In genomic region chr10:131869344-131869743, GRCh38 we compare ENCODE assay signal across 1 cellular context.
A peak's percentile ranks its signal among the peaks of the same experiment; 100 is the strongest.
TF ChIP-seq lines count a peak whose summit lies in the region.

No MANE protein-coding gene starts in this region.

TF ChIP-seq in K562, 482 proteins besides CTCF, POLR2A, EP300 and RAD21 (continued from another document and continues in another):
- no peak for TF ChIP-seq REST (CRISPR knock-in tag; IDR thresholded peaks at IDR 0.05; ENCODE audit: low read depth)
- peak in 1 of 3 experiments; percentile 37 for TF ChIP-seq YY1 (IDR thresholded peaks at IDR 0.05; ENCODE audit: borderline replicate concordance in 1 of 3, control insufficient read depth in 1 of 3, extremely low read depth in 1 of 3, insufficient read depth in 3 of 3, insufficient read length in 1 of 3, insufficient replicate concordance in 2 of 3, low read depth in 1 of 3, low read length in 2 of 3)
- no peak for TF ChIP-seq STAT5A (IDR thresholded peaks at IDR 0.05; ENCODE audit: borderline replicate concordance, low read length)
- TF ChIP-seq, protein P1, sequence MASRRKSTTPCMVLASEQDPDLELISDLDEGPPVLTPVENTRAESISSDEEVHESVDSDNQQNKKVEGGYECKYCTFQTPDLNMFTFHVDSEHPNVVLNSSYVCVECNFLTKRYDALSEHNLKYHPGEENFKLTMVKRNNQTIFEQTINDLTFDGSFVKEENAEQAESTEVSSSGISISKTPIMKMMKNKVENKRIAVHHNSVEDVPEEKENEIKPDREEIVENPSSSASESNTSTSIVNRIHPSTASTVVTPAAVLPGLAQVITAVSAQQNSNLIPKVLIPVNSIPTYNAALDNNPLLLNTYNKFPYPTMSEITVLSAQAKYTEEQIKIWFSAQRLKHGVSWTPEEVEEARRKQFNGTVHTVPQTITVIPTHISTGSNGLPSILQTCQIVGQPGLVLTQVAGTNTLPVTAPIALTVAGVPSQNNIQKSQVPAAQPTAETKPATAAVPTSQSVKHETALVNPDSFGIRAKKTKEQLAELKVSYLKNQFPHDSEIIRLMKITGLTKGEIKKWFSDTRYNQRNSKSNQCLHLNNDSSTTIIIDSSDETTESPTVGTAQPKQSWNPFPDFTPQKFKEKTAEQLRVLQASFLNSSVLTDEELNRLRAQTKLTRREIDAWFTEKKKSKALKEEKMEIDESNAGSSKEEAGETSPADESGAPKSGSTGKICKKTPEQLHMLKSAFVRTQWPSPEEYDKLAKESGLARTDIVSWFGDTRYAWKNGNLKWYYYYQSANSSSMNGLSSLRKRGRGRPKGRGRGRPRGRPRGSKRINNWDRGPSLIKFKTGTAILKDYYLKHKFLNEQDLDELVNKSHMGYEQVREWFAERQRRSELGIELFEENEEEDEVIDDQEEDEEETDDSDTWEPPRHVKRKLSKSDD (conservative IDR thresholded peaks at IDR 0.05; ENCODE audit: low read length), result no peak
- no peak for TF ChIP-seq FOXA3 (CRISPR knock-in tag; conservative IDR thresholded peaks at IDR 0.05 in 1 of 2, IDR thresholded peaks at IDR 0.05 in 1 of 2)
- TF ChIP-seq FUS (optimal IDR thresholded peaks at IDR 0.05; ENCODE audit: low read depth, low read length), result no peak
- no peak for TF ChIP-seq TFE3 (CRISPR knock-in tag; IDR thresholded peaks at IDR 0.05)
- TF ChIP-seq HNRNPH1 (optimal IDR thresholded peaks at IDR 0.05; ENCODE audit: low read depth, low read length), result no peak
- TF ChIP-seq GTF2F1 (IDR thresholded peaks at IDR 0.05; ENCODE audit: low read depth, low read length), result no peak
- no peak for TF ChIP-seq ERF (CRISPR knock-in tag; IDR thresholded peaks at IDR 0.05)
- peak; percentile 82 for TF ChIP-seq CEBPB (tag; IDR thresholded peaks at IDR 0.05)
- TF ChIP-seq, protein P2, sequence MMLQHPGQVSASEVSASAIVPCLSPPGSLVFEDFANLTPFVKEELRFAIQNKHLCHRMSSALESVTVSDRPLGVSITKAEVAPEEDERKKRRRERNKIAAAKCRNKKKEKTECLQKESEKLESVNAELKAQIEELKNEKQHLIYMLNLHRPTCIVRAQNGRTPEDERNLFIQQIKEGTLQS (IDR thresholded peaks at IDR 0.05), result peak; percentile 51
- TF ChIP-seq, protein P2 (CRISPR knock-in tag; conservative IDR thresholded peaks at IDR 0.05), result no peak
- no peak for TF ChIP-seq ELF2 (CRISPR knock-in tag; IDR thresholded peaks at IDR 0.05)
- TF ChIP-seq SRSF9 (IDR thresholded peaks at IDR 0.05; ENCODE audit: borderline replicate concordance, low read depth, low read length), result no peak
- TF ChIP-seq NRF1 (conservative IDR thresholded peaks at IDR 0.05 in 1 of 2, IDR thresholded peaks at IDR 0.05 in 1 of 2), result no peak
- TF ChIP-seq DDX20 (tag; IDR thresholded peaks at IDR 0.05; ENCODE audit: low read depth), result no peak
- TF ChIP-seq POLR2H (tag; IDR thresholded peaks at IDR 0.05; ENCODE audit: low read depth), result no peak
- TF ChIP-seq CBFA2T2 (conservative IDR thresholded peaks at IDR 0.05), result no peak
- TF ChIP-seq CREB1 (IDR thresholded peaks at IDR 0.05), result 0 out of 2 replicates have a peak, but pooled peaks have one; percentile 28
- TF ChIP-seq CREB1 (CRISPR knock-in tag; IDR thresholded peaks at IDR 0.05), result no peak
- no peak for TF ChIP-seq ZBTB34 (CRISPR knock-in tag; IDR thresholded peaks at IDR 0.05)
- TF ChIP-seq THAP7 (CRISPR knock-in tag; IDR thresholded peaks at IDR 0.05), result no peak
- no peak for TF ChIP-seq CUX1 (CRISPR knock-in tag; IDR thresholded peaks at IDR 0.05)
- no peak for TF ChIP-seq TRIM24 (IDR thresholded peaks at IDR 0.05)
- no peak for TF ChIP-seq DLX4 (CRISPR knock-in tag; IDR thresholded peaks at IDR 0.05)
- no peak for TF ChIP-seq GABPB1 (CRISPR knock-in tag; IDR thresholded peaks at IDR 0.05)
- no peak for TF ChIP-seq EGR1 (conservative IDR thresholded peaks at IDR 0.05)
- TF ChIP-seq, protein P3, sequence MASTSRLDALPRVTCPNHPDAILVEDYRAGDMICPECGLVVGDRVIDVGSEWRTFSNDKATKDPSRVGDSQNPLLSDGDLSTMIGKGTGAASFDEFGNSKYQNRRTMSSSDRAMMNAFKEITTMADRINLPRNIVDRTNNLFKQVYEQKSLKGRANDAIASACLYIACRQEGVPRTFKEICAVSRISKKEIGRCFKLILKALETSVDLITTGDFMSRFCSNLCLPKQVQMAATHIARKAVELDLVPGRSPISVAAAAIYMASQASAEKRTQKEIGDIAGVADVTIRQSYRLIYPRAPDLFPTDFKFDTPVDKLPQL (IDR thresholded peaks at IDR 0.05; ENCODE audit: extremely low read depth, insufficient read length), result no peak
- no peak for TF ChIP-seq MCM7 (IDR thresholded peaks at IDR 0.05)
- no peak for TF ChIP-seq ZFPM2 (CRISPR knock-in tag; IDR thresholded peaks at IDR 0.05)
- no peak for TF ChIP-seq ZNF146 (CRISPR knock-in tag; IDR thresholded peaks at IDR 0.05; ENCODE audit: unreplicated experiment)
- TF ChIP-seq GATAD2A (IDR thresholded peaks at IDR 0.05), result no peak
- TF ChIP-seq TCFL5 (CRISPR knock-in tag; conservative IDR thresholded peaks at IDR 0.05), result no peak
- TF ChIP-seq JUND (IDR thresholded peaks at IDR 0.05; ENCODE audit: borderline replicate concordance, low read depth, low read length), result peak; percentile 49; the same call in 1 of the 2 replicates
- TF ChIP-seq JUND (tag; IDR thresholded peaks at IDR 0.05; ENCODE audit: borderline replicate concordance, low read depth, low read length), result peak; percentile 47; the same call in 1 of the 3 replicates
- TF ChIP-seq TEAD1 (CRISPR knock-in tag; IDR thresholded peaks at IDR 0.05), result no peak
- no peak for TF ChIP-seq ZNF23 (CRISPR knock-in tag; IDR thresholded peaks at IDR 0.05)
- TF ChIP-seq, protein P4, sequence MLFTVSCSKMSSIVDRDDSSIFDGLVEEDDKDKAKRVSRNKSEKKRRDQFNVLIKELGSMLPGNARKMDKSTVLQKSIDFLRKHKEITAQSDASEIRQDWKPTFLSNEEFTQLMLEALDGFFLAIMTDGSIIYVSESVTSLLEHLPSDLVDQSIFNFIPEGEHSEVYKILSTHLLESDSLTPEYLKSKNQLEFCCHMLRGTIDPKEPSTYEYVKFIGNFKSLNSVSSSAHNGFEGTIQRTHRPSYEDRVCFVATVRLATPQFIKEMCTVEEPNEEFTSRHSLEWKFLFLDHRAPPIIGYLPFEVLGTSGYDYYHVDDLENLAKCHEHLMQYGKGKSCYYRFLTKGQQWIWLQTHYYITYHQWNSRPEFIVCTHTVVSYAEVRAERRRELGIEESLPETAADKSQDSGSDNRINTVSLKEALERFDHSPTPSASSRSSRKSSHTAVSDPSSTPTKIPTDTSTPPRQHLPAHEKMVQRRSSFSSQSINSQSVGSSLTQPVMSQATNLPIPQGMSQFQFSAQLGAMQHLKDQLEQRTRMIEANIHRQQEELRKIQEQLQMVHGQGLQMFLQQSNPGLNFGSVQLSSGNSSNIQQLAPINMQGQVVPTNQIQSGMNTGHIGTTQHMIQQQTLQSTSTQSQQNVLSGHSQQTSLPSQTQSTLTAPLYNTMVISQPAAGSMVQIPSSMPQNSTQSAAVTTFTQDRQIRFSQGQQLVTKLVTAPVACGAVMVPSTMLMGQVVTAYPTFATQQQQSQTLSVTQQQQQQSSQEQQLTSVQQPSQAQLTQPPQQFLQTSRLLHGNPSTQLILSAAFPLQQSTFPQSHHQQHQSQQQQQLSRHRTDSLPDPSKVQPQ (CRISPR knock-in tag; IDR thresholded peaks at IDR 0.05; ENCODE audit: borderline replicate concordance), result no peak
- TF ChIP-seq BRD9 (IDR thresholded peaks at IDR 0.05; ENCODE audit: low read depth, partially characterized antibody), result no peak
- TF ChIP-seq SAFB (IDR thresholded peaks at IDR 0.05; ENCODE audit: borderline replicate concordance, low read depth, low read length), result no peak
- TF ChIP-seq CHD2 (IDR thresholded peaks at IDR 0.05; ENCODE audit: low read depth, low read length), result no peak
- no peak for TF ChIP-seq CGGBP1 (CRISPR knock-in tag; IDR thresholded peaks at IDR 0.05)
